35 cellular contexts compared by ENCODE assay signal in the genomic region with DNA sequence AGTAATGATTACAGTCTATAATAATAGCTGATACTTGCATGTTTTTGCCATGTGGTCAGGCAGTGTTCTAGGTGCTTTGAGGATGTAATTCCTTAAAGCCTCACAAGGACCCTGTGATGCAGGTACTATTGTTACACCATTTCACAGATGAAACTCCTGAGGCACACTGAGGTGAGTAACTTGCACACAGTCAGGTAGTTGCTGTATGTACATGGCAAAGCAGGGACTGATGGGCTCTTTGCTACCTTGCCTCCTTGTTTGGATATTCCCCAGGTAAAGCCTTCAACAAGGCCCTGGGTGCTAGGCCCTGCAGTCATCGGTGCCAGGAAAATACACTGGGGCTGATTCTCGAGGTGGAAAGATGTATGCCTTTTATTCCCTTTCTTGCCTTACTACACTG.
"Had no signal": no experiment of that assay in that cellular context is flagged by ENCODE, and none has a peak within 500 bp of the region (broad histone marks: within the 10 kb centered on the region; RNA-seq: fewer than 3 reads in every experiment).

No MANE protein-coding gene starts in this region.

- H3K27ac ChIP-seq: KMS-11 had no signal

- DNase-seq: Karpas-422, Kasumi-1, MG63, MM.1S, MV-4-11, NCI-H1048, NCI-H1092, NCI-H1092 treated with DMSO at 0.1 percent for 48 hours, NCI-H1105, NCI-H1105 treated with DMSO at 0.1 percent for 48 hours, NCI-H1417, NCI-H1417 treated with DMSO at 0.1 percent for 48 hours, NCI-H1436, NCI-H1436 treated with DMSO at 0.1 percent for 48 hours, NCI-H146, NCI-H1694, NCI-H1694 treated with DMSO at 0.1 percent for 48 hours, NCI-H187, NCI-H187 treated with DMSO at 0.1 percent for 48 hours, NCI-H1930, NCI-H2029, NCI-H2029 treated with DMSO at 0.1 percent for 48 hours, NCI-H2081, NCI-H2081 treated with DMSO at 0.1 percent for 48 hours, NCI-H2107, NCI-H2171, NCI-H2171 treated with DMSO at 0.1 percent for 48 hours, NCI-H2227 treated with DMSO at 0.1 percent for 48 hours, NCI-H226, NCI-H345, NCI-H446, NCI-H446 treated with DMSO at 0.1 percent for 48 hours, NCI-H510A, NCI-H510A treated with DMSO at 0.1 percent for 48 hours had no signal

- H3K36me3 ChIP-seq: MG63 had no signal

- H3K4me2 ChIP-seq: KMS-11 had no signal

- H3K9ac ChIP-seq: KMS-11 had no signal

- H3K4me3 ChIP-seq: MG63 had no signal

- H3K27me3 ChIP-seq: MG63 had no signal
